In genomic region chr16:11056090-11056988, GRCh38 we compare ENCODE assay signal across 11 cellular contexts.
DNase-seq lines count a peak whose midpoint lies in the region; ATAC-seq and TF ChIP-seq lines count a peak whose summit lies in the region.
"Had no signal": no experiment of that assay in that cellular context is flagged by ENCODE, and none has a peak within 500 bp of the region (broad histone marks: within the 10 kb centered on the region; RNA-seq: fewer than 3 reads in every experiment).

No MANE protein-coding gene starts in this region.

- H3K4me3 ChIP-seq in breast epithelium (no peak overlapping the region), astrocyte of the spinal cord (ENCODE audit: low read depth, low read length) (no peak overlapping the region), uterus (no peak overlapping the region)

- H3K27ac ChIP-seq in breast epithelium (no peak overlapping the region), uterus (peak overlapping the region; percentile 5 to 46)

- H3K9me3 Mint-ChIP-seq in MCF 10A (ENCODE audit: unreplicated experiment) = no peaks in the 10 kb centered on the region
- H3K9me3 Mint-ChIP-seq: memory B cell had no signal

- in situ Hi-C loops in astrocyte of the spinal cord (cut with HindIII; ENCODE audit: low sequenced_read_pairs) = no loop called here

- TF ChIP-seq POLR2A in breast epithelium (IDR thresholded peaks at IDR 0.05) (no peak), uterus (IDR thresholded peaks at IDR 0.05) (no peak)

- no peak for DNase-seq in MCF 10A (ENCODE audit: unreplicated experiment)
- DNase-seq in breast epithelium (ENCODE audit: low spot score in 2 of 2) = no peak
- peak; percentile 79 for DNase-seq in astrocyte of the spinal cord (ENCODE audit: low read depth, low spot score)
- DNase-seq in iris pigment epithelial cell (ENCODE audit: low read depth) = peak; percentile 40
- DNase-seq in uterus = no peak
- DNase-seq in NCI-H146 treated with DMSO at 0.1 percent for 48 hours (lab: John Stamatoyannopoulos, UW; ENCODE audit: unreplicated experiment) = no peak
- no peak for DNase-seq in NCI-H2196 treated with DMSO at 0.1 percent for 48 hours (lab: John Stamatoyannopoulos, UW; ENCODE audit: unreplicated experiment)
- DNase-seq: NCI-H1092 treated with DMSO at 0.1 percent for 48 hours, right cardiac atrium had no signal

- ATAC-seq in GM21447 (IDR thresholded peaks at IDR 0.05; ENCODE audit: unreplicated experiment) = no peak
- ATAC-seq: right cardiac atrium had no signal

- intact Hi-C loops in MCF 10A (cut with micrococcal nuclease) = no loop called here
- intact Hi-C loops in breast epithelium (cut with DNase I; ENCODE audit: low total_unique reads) = loop anchor here (2.0 to 5.0 kb wide), 2 partner anchors 40 to 646 kb away; no protein-coding TSS in a partner anchor
- intact Hi-C loops in uterus (cut with DNase I; ENCODE audit: low total_unique reads) = no loop called here

- peaks cover 15% of the 10 kb centered on the region for H3K36me3 Mint-ChIP-seq in MCF 10A (ENCODE audit: insufficient read depth, unreplicated experiment)

- H3K4me3 Mint-ChIP-seq in MCF 10A (ENCODE audit: unreplicated experiment) = no peak overlapping the region
- H3K4me3 Mint-ChIP-seq: memory B cell had no signal

- H3K9me3 ChIP-seq in breast epithelium (no peaks in the 10 kb centered on the region), uterus (no peaks in the 10 kb centered on the region)

- BruUV-seq in MCF 10A (replicated peaks; lab: Mats Ljungman, UMichigan) = no TSS peak

- H3K36me3 ChIP-seq in breast epithelium (peaks cover 5% of the 10 kb centered on the region), uterus (no peaks in the 10 kb centered on the region)

- H3K27ac Mint-ChIP-seq in MCF 10A (ENCODE audit: low read depth, unreplicated experiment) = peak overlapping the region; percentile 82
- H3K27ac Mint-ChIP-seq: memory B cell had no signal

- CTCF ChIA-PET in MCF 10A (lab: Yijun Ruan, JAX) = interaction anchor here (0.5 to 2.8 kb wide), 2 partner anchors 93 to 236 kb away, joined by 3 to 12 read pairs; no protein-coding TSS in a partner anchor

- TF ChIP-seq CTCF in MCF 10A (IDR thresholded peaks at IDR 0.05; ENCODE audit: unreplicated experiment) (no peak), breast epithelium (IDR thresholded peaks at IDR 0.05) (no peak), astrocyte of the spinal cord (IDR thresholded peaks at IDR 0.05; ENCODE audit: low read depth, low read length) (no peak), uterus (IDR thresholded peaks at IDR 0.05) (no peak)

- H3K27me3 Mint-ChIP-seq in MCF 10A (ENCODE audit: insufficient read depth, unreplicated experiment) = no peaks in the 10 kb centered on the region
- H3K27me3 Mint-ChIP-seq: memory B cell had no signal

- peaks cover 11% of the 10 kb centered on the region for H3K4me1 Mint-ChIP-seq in MCF 10A (ENCODE audit: insufficient read depth, unreplicated experiment)

- H3K4me1 ChIP-seq in breast epithelium (no peaks in the 10 kb centered on the region), uterus (peaks cover 0 to 3% of the 10 kb centered on the region in 2 donors)

- H3K27me3 ChIP-seq in breast epithelium = no peaks in the 10 kb centered on the region
- H3K27me3 ChIP-seq in uterus = no peaks in the 10 kb centered on the region

- POLR2A ChIA-PET in MCF 10A (lab: Yijun Ruan, JAX) = interaction anchor here (0.7 kb wide), 1 partner anchor 78 kb away, joined by 3 read pairs; no protein-coding TSS in a partner anchor

Comparison
In these comparisons a context has a peak if more than half of its experiments do, and no peak if none do; other contexts are left out.
1. DNase-seq: peak in astrocyte of the spinal cord (single experiment) and iris pigment epithelial cell (single experiment); none in MCF 10A (single experiment), breast epithelium (0 of 2), uterus (0 of 2), NCI-H146 treated with DMSO at 0.1 percent for 48 hours (single experiment) and NCI-H2196 treated with DMSO at 0.1 percent for 48 hours (single experiment).
2. H3K27ac ChIP-seq: peak in uterus (2 of 2); none in breast epithelium (0 of 2).